In genomic region chr1:156766288-156767100, GRCh38 we compare ENCODE assay signal across 9 cellular contexts. TPM values are rescaled to one million over a fixed set of nuclear protein-coding genes. Genes with fewer than 3 reads are reported as not detected.
A peak's percentile ranks its signal among the peaks of the same experiment; 100 is the strongest.
DNase-seq lines count a peak whose midpoint lies in the region; ATAC-seq, FAIRE-seq and TF ChIP-seq lines count a peak whose summit lies in the region.
"Had no signal": no experiment of that assay in that cellular context is flagged by ENCODE, and none has a peak within 500 bp of the region (broad histone marks: within the 10 kb centered on the region; RNA-seq: fewer than 3 reads in every experiment).

No MANE protein-coding gene starts in this region.

- 0 out of 2 replicates have a peak, but pooled peaks cover 4% of the 10 kb centered on the region for H3K36me3 ChIP-seq in ACC112 (ENCODE audit: insufficient read depth, low read length)
- peaks cover 0 to 7% of the 10 kb centered on the region in 2 donors for H3K36me3 ChIP-seq in kidney (ENCODE audit: control insufficient read depth in 1 of 2, insufficient read depth in 2 of 2, low read length in 2 of 2)
- no peaks in the 10 kb centered on the region for H3K36me3 ChIP-seq in testis (ENCODE audit: low read depth, missing control alignments)

- no peaks in the 10 kb centered on the region for H3K9me3 Mint-ChIP-seq in activated naive CD8-positive, alpha-beta T cell treated with anti-CD3 and anti-CD28 coated beads, Interleukin-2, amount 10 ng/mL, durations not matched to agents 7 days and 5 days
- H3K9me3 Mint-ChIP-seq: memory B cell had no signal

- peak overlapping the region; percentile 94 for H2AFZ ChIP-seq in ACC112 (ENCODE audit: low read length, unreplicated experiment)

- intact Hi-C loops in kidney (cut with DNase I) = no loop called here
- intact Hi-C loops in testis (cut with DNase I; ENCODE audit: low total_unique reads) = no loop called here

- ATAC-seq in GM18868 (IDR thresholded peaks at IDR 0.05; ENCODE audit: unreplicated experiment) (peak; percentile 18), HG03280 (IDR thresholded peaks at IDR 0.05; ENCODE audit: unreplicated experiment) (peak; percentile 9)
- peak; percentile 7 for ATAC-seq in activated naive CD8-positive, alpha-beta T cell treated with anti-CD3 and anti-CD28 coated beads, Interleukin-2, amount 10 ng/mL, durations not matched to agents 7 days and 5 days (ENCODE audit: low read depth)

- H3K4me1 Mint-ChIP-seq in activated naive CD8-positive, alpha-beta T cell treated with anti-CD3 and anti-CD28 coated beads, Interleukin-2, amount 10 ng/mL, durations not matched to agents 7 days and 5 days = peaks cover 32% of the 10 kb centered on the region

- TF ChIP-seq CTCF in kidney (IDR thresholded peaks at IDR 0.05; ENCODE audit: borderline replicate concordance, extremely low read depth, insufficient read depth) = no peak
- TF ChIP-seq CTCF in testis (IDR thresholded peaks at IDR 0.05) = no peak

- H3K27ac Mint-ChIP-seq in activated naive CD8-positive, alpha-beta T cell treated with anti-CD3 and anti-CD28 coated beads, Interleukin-2, amount 10 ng/mL, durations not matched to agents 7 days and 5 days = no peak overlapping the region
- H3K27ac Mint-ChIP-seq: memory B cell had no signal

- H3K27me3 Mint-ChIP-seq in activated naive CD8-positive, alpha-beta T cell treated with anti-CD3 and anti-CD28 coated beads, Interleukin-2, amount 10 ng/mL, durations not matched to agents 7 days and 5 days = no peaks in the 10 kb centered on the region
- H3K27me3 Mint-ChIP-seq: memory B cell had no signal

- peaks cover 14% of the 10 kb centered on the region for H3K4me1 ChIP-seq in ACC112 (ENCODE audit: control insufficient read depth, insufficient read depth, low read length, unreplicated experiment)
- H3K4me1 ChIP-seq in kidney (ENCODE audit: control insufficient read depth in 1 of 2, insufficient read depth in 1 of 2, low read depth in 1 of 2, low read length in 2 of 2) = peaks cover 16 to 22% of the 10 kb centered on the region in 2 donors
- H3K4me1 ChIP-seq in testis = peaks cover 38% of the 10 kb centered on the region

- H3K9ac ChIP-seq in kidney (ENCODE audit: low read length in 2 of 2) = peak overlapping the region; percentile 86 to 88

- peaks cover 43% of the 10 kb centered on the region for H3K79me2 ChIP-seq in ACC112 (ENCODE audit: control insufficient read depth, insufficient read depth, low read length, unreplicated experiment)

- 6% methylated on average over 14 of the region's 14 CpGs for WGBS in testis, 2 donors

- POLR2A ChIA-PET in activated naive CD8-positive, alpha-beta T cell treated with anti-CD3 and anti-CD28 coated beads, Interleukin-2, amount 10 ng/mL, durations not matched to agents 7 days and 5 days (lab: Charles Lee) = interaction anchor here (0.6 to 6.6 kb wide), 11 partner anchors 10 to 95 kb away, joined by 3 to 67 read pairs (median 5); partner anchors contain the start of genes HDGF, ISG20L2, METTL25B and MRPL24

- H3K9me3 ChIP-seq in kidney (ENCODE audit: control insufficient read depth in 1 of 2, low read length in 2 of 2) (no peaks in the 10 kb centered on the region), testis (no peaks in the 10 kb centered on the region)

- H3K4me3 ChIP-seq in ACC112 (ENCODE audit: low read depth, low read length) = peak overlapping the region; percentile 81
- peak overlapping the region; percentile 92 to 98 for H3K4me3 ChIP-seq in kidney (ENCODE audit: low read length in 2 of 2)
- H3K4me3 ChIP-seq in testis = peak overlapping the region; percentile 87 to 92

- no peak for TF ChIP-seq POLR2A in testis (IDR thresholded peaks at IDR 0.05)

- H3K27ac ChIP-seq in ACC112 (ENCODE audit: low read depth, low read length) (peak overlapping the region; percentile 75), kidney (ENCODE audit: low read depth in 2 of 2, low read length in 2 of 2) (peak overlapping the region; percentile 76 to 96), testis (peak overlapping the region; percentile 43 to 75)

- DNase-seq in activated naive CD8-positive, alpha-beta T cell treated with anti-CD3 and anti-CD28 coated beads, Interleukin-2, amount 10 ng/mL, durations not matched to agents 7 days and 5 days = no peak
- no peak for DNase-seq in kidney
- DNase-seq in testis = no peak
- no peak for DNase-seq in middle frontal gyrus (ENCODE audit: extremely low spot score, low spot score)
- no peak for DNase-seq in iPS-NIHi11 (ENCODE audit: low spot score)

- H3K36me3 Mint-ChIP-seq in activated naive CD8-positive, alpha-beta T cell treated with anti-CD3 and anti-CD28 coated beads, Interleukin-2, amount 10 ng/mL, durations not matched to agents 7 days and 5 days = peaks cover 13% of the 10 kb centered on the region

- no peak overlapping the region for H3K4me3 Mint-ChIP-seq in activated naive CD8-positive, alpha-beta T cell treated with anti-CD3 and anti-CD28 coated beads, Interleukin-2, amount 10 ng/mL, durations not matched to agents 7 days and 5 days
- H3K4me3 Mint-ChIP-seq: memory B cell had no signal

- H3K27me3 ChIP-seq in ACC112 (ENCODE audit: insufficient read depth, low read length) (no peaks in the 10 kb centered on the region), testis (no peaks in the 10 kb centered on the region)

- FAIRE-seq in kidney (lab: Jason Lieb, UNC) = no peak

RNA-seq across cellular contexts. Expression of gene PRCC, which starts 0.8 kb away (rescaled TPM):
- total RNA-seq in activated naive CD8-positive, alpha-beta T cell treated with anti-CD3 and anti-CD28 coated beads, Interleukin-2, amount 10 ng/mL, durations not matched to agents 7 days and 5 days = 10 to 100 TPM; 65.7 to 76.0 TPM
- total RNA-seq in kidney (52.8 TPM), testis (10 to 100 TPM; 53.3 to 62.0 TPM)
- polyA plus RNA-seq in kidney (ENCODE audit: insufficient read depth, low read depth, low replicate concordance) (50.5 TPM), testis (ENCODE audit: insufficient read depth, low read depth, low replicate concordance) (68.3 TPM)

RNA-seq across cellular contexts. Expression of gene HDGF, which starts 15.0 kb away (rescaled TPM):
- 100 to 1,000 TPM; 186 to 196 TPM for total RNA-seq in activated naive CD8-positive, alpha-beta T cell treated with anti-CD3 and anti-CD28 coated beads, Interleukin-2, amount 10 ng/mL, durations not matched to agents 7 days and 5 days
- 198 TPM for total RNA-seq in kidney
- polyA plus RNA-seq in kidney (ENCODE audit: insufficient read depth, low read depth, low replicate concordance) = 206 TPM
- total RNA-seq in testis = 10 to 100 TPM; 78.2 to 97.7 TPM
- 133 TPM for polyA plus RNA-seq in testis (ENCODE audit: insufficient read depth, low read depth, low replicate concordance)

RNA-seq across cellular contexts. Expression of gene MRPL24, which starts 25.6 kb away (rescaled TPM):
- 10 to 100 TPM; 45.0 to 51.1 TPM for total RNA-seq in activated naive CD8-positive, alpha-beta T cell treated with anti-CD3 and anti-CD28 coated beads, Interleukin-2, amount 10 ng/mL, durations not matched to agents 7 days and 5 days
- total RNA-seq in kidney = 71.9 TPM
- 174 TPM for polyA plus RNA-seq in kidney (ENCODE audit: insufficient read depth, low read depth, low replicate concordance)
- 10 to 100 TPM; 36.6 to 51.7 TPM for total RNA-seq in testis
- 101 TPM for polyA plus RNA-seq in testis (ENCODE audit: insufficient read depth, low read depth, low replicate concordance)

RNA-seq across cellular contexts. Expression of gene ISG20L2, which starts 37.9 kb away (rescaled TPM):
- 10 to 100 TPM; 44.1 to 47.1 TPM for total RNA-seq in activated naive CD8-positive, alpha-beta T cell treated with anti-CD3 and anti-CD28 coated beads, Interleukin-2, amount 10 ng/mL, durations not matched to agents 7 days and 5 days
- 23.3 TPM for total RNA-seq in kidney
- polyA plus RNA-seq in kidney (ENCODE audit: insufficient read depth, low read depth, low replicate concordance) = 13.3 TPM
- total RNA-seq in testis = 100 to 1,000 TPM in 1 of 2 donors, 10 to 100 TPM in 1; 60.9 to 150 TPM
- polyA plus RNA-seq in testis (ENCODE audit: insufficient read depth, low read depth, low replicate concordance) = 223 TPM

RNA-seq across cellular contexts. Expression of gene METTL25B, which starts 38.2 kb away (rescaled TPM):
- total RNA-seq in activated naive CD8-positive, alpha-beta T cell treated with anti-CD3 and anti-CD28 coated beads, Interleukin-2, amount 10 ng/mL, durations not matched to agents 7 days and 5 days = 10 to 100 TPM; 34.6 to 35.1 TPM
- total RNA-seq in kidney (35.2 TPM), testis (10 to 100 TPM; 34.1 to 69.0 TPM)
- polyA plus RNA-seq in kidney (ENCODE audit: insufficient read depth, low read depth, low replicate concordance) (29.4 TPM), testis (ENCODE audit: insufficient read depth, low read depth, low replicate concordance) (50.5 TPM)
